In the genomic region with DNA sequence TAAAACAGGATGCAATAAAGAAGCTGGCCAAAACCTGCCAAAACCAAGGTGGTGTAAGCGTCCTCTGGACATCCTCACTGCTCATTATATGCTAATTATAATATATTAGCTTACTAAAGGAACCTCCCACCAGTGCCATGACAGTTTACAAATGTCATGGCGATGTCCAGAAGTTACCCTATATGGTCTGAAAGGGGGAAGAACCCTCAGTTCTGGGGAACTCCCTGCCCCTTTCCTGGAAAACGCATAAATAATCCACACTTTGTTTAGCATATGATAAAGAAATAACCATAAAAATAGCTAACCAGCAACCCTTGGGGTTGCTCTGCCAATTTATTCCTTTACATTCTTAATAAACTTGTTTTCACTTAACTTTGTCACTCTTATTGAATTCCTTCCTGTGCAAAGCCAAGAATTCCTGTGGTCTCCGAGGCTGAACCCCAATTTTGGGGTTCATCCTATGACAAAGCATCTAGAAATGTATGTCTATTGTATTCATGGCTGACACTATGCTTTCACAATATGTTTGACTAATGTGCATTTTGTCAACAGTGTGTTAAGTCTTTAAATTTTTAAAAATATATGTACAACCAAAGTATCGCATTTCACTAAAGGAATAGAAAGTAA, we compare ENCODE assay signal across 1 cellular context.
A peak's percentile ranks its signal among the peaks of the same experiment; 100 is the strongest.
TF ChIP-seq lines count a peak whose summit lies in the region.

No MANE protein-coding gene starts in this region.

TF ChIP-seq in K562, 482 proteins besides CTCF, POLR2A, EP300 and RAD21:
- TF ChIP-seq, protein P1, sequence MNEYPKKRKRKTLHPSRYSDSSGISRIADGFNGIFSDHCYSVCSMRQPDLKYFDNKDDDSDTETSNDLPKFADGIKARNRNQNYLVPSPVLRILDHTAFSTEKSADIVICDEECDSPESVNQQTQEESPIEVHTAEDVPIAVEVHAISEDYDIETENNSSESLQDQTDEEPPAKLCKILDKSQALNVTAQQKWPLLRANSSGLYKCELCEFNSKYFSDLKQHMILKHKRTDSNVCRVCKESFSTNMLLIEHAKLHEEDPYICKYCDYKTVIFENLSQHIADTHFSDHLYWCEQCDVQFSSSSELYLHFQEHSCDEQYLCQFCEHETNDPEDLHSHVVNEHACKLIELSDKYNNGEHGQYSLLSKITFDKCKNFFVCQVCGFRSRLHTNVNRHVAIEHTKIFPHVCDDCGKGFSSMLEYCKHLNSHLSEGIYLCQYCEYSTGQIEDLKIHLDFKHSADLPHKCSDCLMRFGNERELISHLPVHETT (CRISPR knock-in tag; conservative IDR thresholded peaks at IDR 0.05 in 1 of 2, IDR thresholded peaks at IDR 0.05 in 1 of 2), result peak in 1 of 2 experiments; percentile 51; a peak in 1 of 4 replicates
- TF ChIP-seq GABPA (tag; conservative IDR thresholded peaks at IDR 0.05; ENCODE audit: low read depth) (0 out of 2 replicates have a peak, but pooled peaks have one; percentile 20), ZNF644 (tag; IDR thresholded peaks at IDR 0.05; ENCODE audit: low read depth) (0 out of 2 replicates have a peak, but pooled peaks have one; percentile 29), STAT5A (IDR thresholded peaks at IDR 0.05; ENCODE audit: borderline replicate concordance, low read length) (peak; percentile 90), MEIS2 (IDR thresholded peaks at IDR 0.05; ENCODE audit: partially characterized antibody) (peak; percentile 78), SRF (CRISPR knock-in tag; IDR thresholded peaks at IDR 0.05) (peak; percentile 88 to 98), ZNF766 (CRISPR knock-in tag; conservative IDR thresholded peaks at IDR 0.05) (0 out of 2 replicates have a peak, but pooled peaks have one; percentile 43), HNRNPH1 (optimal IDR thresholded peaks at IDR 0.05; ENCODE audit: low read depth, low read length) (no peak), FIP1L1 (IDR thresholded peaks at IDR 0.05; ENCODE audit: low read depth, low read length, poor library complexity, severe bottlenecking) (no peak), ZNF592 (IDR thresholded peaks at IDR 0.05) (peak; percentile 61; the same call in 1 of the 2 replicates), NR2C2 (CRISPR knock-in tag; IDR thresholded peaks at IDR 0.05) (no peak), NR2C2 (tag; IDR thresholded peaks at IDR 0.05) (0 out of 2 replicates have a peak, but pooled peaks have one; percentile 17), KDM2B (CRISPR knock-in tag; IDR thresholded peaks at IDR 0.05) (no peak), PKNOX1 (IDR thresholded peaks at IDR 0.05) (peak; percentile 74; the same call in 1 of the 2 replicates), RFX1 (IDR thresholded peaks at IDR 0.05) (peak; percentile 61)
- TF ChIP-seq, protein P2, sequence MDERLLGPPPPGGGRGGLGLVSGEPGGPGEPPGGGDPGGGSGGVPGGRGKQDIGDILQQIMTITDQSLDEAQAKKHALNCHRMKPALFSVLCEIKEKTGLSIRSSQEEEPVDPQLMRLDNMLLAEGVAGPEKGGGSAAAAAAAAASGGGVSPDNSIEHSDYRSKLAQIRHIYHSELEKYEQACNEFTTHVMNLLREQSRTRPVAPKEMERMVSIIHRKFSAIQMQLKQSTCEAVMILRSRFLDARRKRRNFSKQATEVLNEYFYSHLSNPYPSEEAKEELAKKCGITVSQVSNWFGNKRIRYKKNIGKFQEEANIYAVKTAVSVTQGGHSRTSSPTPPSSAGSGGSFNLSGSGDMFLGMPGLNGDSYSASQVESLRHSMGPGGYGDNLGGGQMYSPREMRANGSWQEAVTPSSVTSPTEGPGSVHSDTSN (CRISPR knock-in tag; IDR thresholded peaks at IDR 0.05; ENCODE audit: low read depth), result no peak
- TF ChIP-seq, protein P2 (tag; conservative IDR thresholded peaks at IDR 0.05; ENCODE audit: low read depth), result peak; percentile 52
